8 cellular contexts compared by ENCODE assay signal in the genomic region with DNA sequence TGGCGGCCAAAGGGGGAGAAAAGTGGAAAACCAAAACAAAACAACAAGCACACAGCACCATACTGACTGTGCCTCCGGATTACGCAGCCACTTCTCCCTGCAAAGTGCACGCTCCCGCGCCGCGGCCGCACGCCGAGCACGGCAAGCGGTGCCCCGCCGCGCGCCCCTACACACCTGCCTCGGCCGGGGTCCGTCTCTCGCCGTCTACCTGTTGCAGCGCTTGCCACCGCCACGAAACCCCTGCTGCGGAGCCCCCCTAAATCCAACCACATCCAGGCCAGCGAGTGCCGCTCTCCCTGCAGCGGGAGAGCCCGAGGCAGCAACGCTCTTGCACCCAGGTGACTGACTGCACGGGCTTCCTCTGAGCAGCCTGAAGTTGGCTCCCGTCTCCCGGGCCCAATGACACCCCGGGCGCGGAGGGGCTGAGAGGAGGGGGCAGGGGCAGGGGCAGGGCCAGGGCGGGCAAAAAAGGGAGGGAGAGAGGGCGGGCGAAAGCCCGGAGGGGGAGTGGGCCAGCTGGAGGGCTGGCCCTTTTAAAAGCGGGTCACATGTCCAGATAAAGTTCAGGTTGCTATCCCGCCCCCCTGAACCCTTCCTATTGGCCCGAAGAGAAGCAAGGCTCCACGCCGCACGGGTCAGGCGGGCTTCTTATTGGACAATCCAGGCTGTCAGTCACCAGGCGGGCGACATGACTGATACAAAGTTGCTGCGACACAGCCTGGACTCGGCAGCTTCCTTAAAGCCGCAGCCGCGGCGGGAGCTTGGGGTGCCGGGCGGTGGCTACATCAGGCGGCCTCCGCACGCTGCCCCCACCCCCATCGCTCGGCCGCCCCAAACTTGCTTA. TPM values are rescaled to one million over a fixed set of nuclear protein-coding genes. Genes with fewer than 3 reads are reported as not detected.
DNase-seq lines count a peak whose midpoint lies in the region; ATAC-seq and TF ChIP-seq lines count a peak whose summit lies in the region.

A gene (minus strand): TSS at position 429 of the 844 bp plus-strand sequence.

- no peaks in the 10 kb centered on the region for H3K79me2 ChIP-seq in smooth muscle cell (ENCODE audit: low read depth)

- peaks cover 35% of the 10 kb centered on the region for H3K4me1 Mint-ChIP-seq in central memory CD8-positive, alpha-beta T cell
- peaks cover 20 to 34% of the 10 kb centered on the region in 2 donors for H3K4me1 Mint-ChIP-seq in immature natural killer cell

- H3K27ac ChIP-seq in AG04450 (ENCODE audit: low read depth, low read length) (no peak within 1 kb of the TSS), smooth muscle cell (ENCODE audit: low read depth) (no peak within 1 kb of the TSS)

- peak within 1 kb of the TSS; percentile 15 for H3K9ac ChIP-seq in smooth muscle cell (ENCODE audit: low read depth)

- H3K4me3 ChIP-seq in AG04450 (ENCODE audit: low read depth, low read length) (peak within 1 kb of the TSS; percentile 74), smooth muscle cell (peak within 1 kb of the TSS; percentile 81)

- CTCF ChIA-PET in AG04450 (lab: Charles Lee) = interaction anchor here (0.6 kb wide), 1 partner anchor 1373 kb away, joined by 3 read pairs; no protein-coding TSS in a partner anchor

- peak within 1 kb of the TSS; percentile 93 for H3K4me2 ChIP-seq in smooth muscle cell

- H3K9me3 ChIP-seq in AG04450 (ENCODE audit: control insufficient read depth, insufficient read depth, low read length) (peaks cover 5% of the 10 kb centered on the region; the same call in 1 of the 2 replicates), smooth muscle cell (replicated peaks; ENCODE audit: low read depth) (no peaks in the 10 kb centered on the region)

- H3K4me3 Mint-ChIP-seq in central memory CD8-positive, alpha-beta T cell = peak within 1 kb of the TSS; percentile 93
- peak within 1 kb of the TSS; percentile 93 to 98 (median 97) for H3K4me3 Mint-ChIP-seq in immature natural killer cell

- peaks cover 8% of the 10 kb centered on the region for H3F3A ChIP-seq in smooth muscle cell (ENCODE audit: low read depth)

- H3K27ac Mint-ChIP-seq in central memory CD8-positive, alpha-beta T cell (ENCODE audit: low read depth) = peak within 1 kb of the TSS; percentile 96
- H3K27ac Mint-ChIP-seq in immature natural killer cell = peak within 1 kb of the TSS; percentile 86 to 97 (median 92)

- DNase-seq in AG04450 (ENCODE audit: low read depth, low spot score) = peak; percentile 86
- DNase-seq in NCI-H2227 (lab: John Stamatoyannopoulos, UW; ENCODE audit: unreplicated experiment) = peak; percentile 77
- DNase-seq in activated CD4-positive, CD25-positive, alpha-beta regulatory T cell (lab: John Stamatoyannopoulos, UW) = peak; percentile 78 to 92 (median 92)
- DNase-seq in central memory CD8-positive, alpha-beta T cell (ENCODE audit: low spot score in 2 of 2) = peak; percentile 91 to 94
- peak; percentile 95 to 97 (median 96) for DNase-seq in immature natural killer cell
- DNase-seq in smooth muscle cell (lab: John Stamatoyannopoulos, UW; ENCODE audit: unreplicated experiment) = peak; percentile 77

- peak within 1 kb of the TSS; percentile 92 for H2AFZ ChIP-seq in smooth muscle cell (ENCODE audit: low read depth)

- POLR2A ChIA-PET in AG04450 (lab: Yijun Ruan, JAX) = no interaction called here

- WGBS in smooth muscle cell (ENCODE audit: low lambda C conversion rate) = 1% methylated on average over 55 of the region's 64 CpGs

- H3K36me3 Mint-ChIP-seq in central memory CD8-positive, alpha-beta T cell (ENCODE audit: insufficient read depth) = peaks cover 26% of the 10 kb centered on the region
- no peaks in the 10 kb centered on the region for H3K36me3 Mint-ChIP-seq in immature natural killer cell

- TF ChIP-seq CTCF in AG04450 (IDR thresholded peaks at IDR 0.05; ENCODE audit: low read depth, low read length) = no peak
- TF ChIP-seq CTCF in smooth muscle cell (IDR thresholded peaks at IDR 0.05; ENCODE audit: borderline replicate concordance, insufficient read depth, poor library complexity, severe bottlenecking) = no peak

- peaks cover 4% of the 10 kb centered on the region for H3K4me1 ChIP-seq in smooth muscle cell (ENCODE audit: low read depth)

- H3K36me3 ChIP-seq in smooth muscle cell (ENCODE audit: low read depth) = no peaks in the 10 kb centered on the region

- peak; percentile 99 for ATAC-seq in GM18873 (IDR thresholded peaks at IDR 0.05; ENCODE audit: low FRiP score, unreplicated experiment)
- ATAC-seq in HG03135 (IDR thresholded peaks at IDR 0.05; ENCODE audit: unreplicated experiment) = peak; percentile 99
- peak; percentile 85 for ATAC-seq in central memory CD8-positive, alpha-beta T cell (replicated peaks; ENCODE audit: extremely low read depth, poor library complexity, severe bottlenecking)

- no peaks in the 10 kb centered on the region for H4K20me1 ChIP-seq in smooth muscle cell (ENCODE audit: low read depth)

- H3K9me3 Mint-ChIP-seq in central memory CD8-positive, alpha-beta T cell = no peaks in the 10 kb centered on the region
- H3K9me3 Mint-ChIP-seq in immature natural killer cell = no peaks in the 10 kb centered on the region

- H3K27me3 Mint-ChIP-seq in central memory CD8-positive, alpha-beta T cell = peaks cover 19% of the 10 kb centered on the region
- H3K27me3 Mint-ChIP-seq in immature natural killer cell (ENCODE audit: low read depth in 3 of 3) = peaks cover 10 to 23% (median 21%) of the 10 kb centered on the region in 3 donors

- H3K27me3 ChIP-seq in AG04450 (ENCODE audit: control insufficient read depth, insufficient read depth, low read length) (peaks cover 57% of the 10 kb centered on the region), smooth muscle cell (ENCODE audit: low read depth) (peaks cover 79% of the 10 kb centered on the region)

RNA-seq across cellular contexts. Expression of the gene that starts here (rescaled TPM):
- polyA plus RNA-seq in AG04450 (2011; rRNA removed) (0.10 and 0.14 TPM in 2 replicates), immature natural killer cell (1 to 10 TPM; 1.0 to 1.2 (median 1.1) TPM), smooth muscle cell (not detected in 2 replicates)
- polyA minus RNA-seq in AG04450 (2011; rRNA and poly(A)+ RNA removed) = 0.26 and 0.37 TPM in 2 replicates
- total RNA-seq in smooth muscle cell = 0.09 and 0.76 TPM in 2 replicates

Comparison
In these comparisons a context has a peak if more than half of its experiments do, and no peak if none do; other contexts are left out.
1. Peak in DNase-seq and H3K4me3 ChIP-seq in AG04450; RNA of the gene not detected or under 1 TPM.
2. Peak in DNase-seq, H3K4me3 ChIP-seq, H3K9ac ChIP-seq and H3K4me2 ChIP-seq in smooth muscle cell; RNA of the gene not detected or under 1 TPM.